Comparison of ENCODE assay signal across 1 cellular context in genomic region chr7:107564553-107565298, GRCh38.
TF ChIP-seq lines count a peak whose summit lies in the region.

No MANE protein-coding gene starts in this region.

TF ChIP-seq in K562, 482 proteins besides CTCF, POLR2A, EP300 and RAD21 (continues in another document):
- TF ChIP-seq DDX20 (tag; IDR thresholded peaks at IDR 0.05; ENCODE audit: low read depth) (no peak), NR2C2 (CRISPR knock-in tag; IDR thresholded peaks at IDR 0.05) (no peak), NR2C2 (tag; IDR thresholded peaks at IDR 0.05) (peak; percentile 92), NFE2L1 (tag; IDR thresholded peaks at IDR 0.05; ENCODE audit: borderline replicate concordance, low read depth) (no peak), CHD1 (IDR thresholded peaks at IDR 0.05; ENCODE audit: low read length) (no peak), NR2C1 (IDR thresholded peaks at IDR 0.05) (peak; percentile 95), NR2C1 (tag; IDR thresholded peaks at IDR 0.05) (peak; percentile 96; the same call in 1 of the 2 replicates), USF1 (CRISPR knock-in tag; IDR thresholded peaks at IDR 0.05) (peak; percentile 73; the same call in 1 of the 2 replicates), TRIM28 (IDR thresholded peaks at IDR 0.05) (no peak), TAF7 (tag; IDR thresholded peaks at IDR 0.05) (no peak), ZZZ3 (IDR thresholded peaks at IDR 0.05) (0 out of 2 replicates have a peak, but pooled peaks have one; percentile 21), ADNP (tag; IDR thresholded peaks at IDR 0.05) (no peak), TOE1 (IDR thresholded peaks at IDR 0.05; ENCODE audit: borderline replicate concordance) (peak; percentile 82; the same call in 1 of the 2 replicates), TOE1 (CRISPR knock-in tag; IDR thresholded peaks at IDR 0.05; ENCODE audit: borderline replicate concordance, low read depth) (no peak), SLC30A9 (CRISPR knock-in tag; IDR thresholded peaks at IDR 0.05) (0 out of 2 replicates have a peak, but pooled peaks have one; percentile 45), NFYB (IDR thresholded peaks at IDR 0.05; ENCODE audit: extremely low read depth, insufficient read length) (no peak), ZNF764 (CRISPR knock-in tag; IDR thresholded peaks at IDR 0.05; ENCODE audit: low read depth) (no peak), KDM1A (IDR thresholded peaks at IDR 0.05) (peak in 1 of 2 experiments; percentile 24; a peak in 2 of 4 replicates), L3MBTL2 (IDR thresholded peaks at IDR 0.05) (peak; percentile 7; the same call in 1 of the 2 replicates), TFE3 (CRISPR knock-in tag; IDR thresholded peaks at IDR 0.05) (peak; percentile 88), CBFA2T2 (conservative IDR thresholded peaks at IDR 0.05) (0 out of 2 replicates have a peak, but pooled peaks have one; percentile 3), HNRNPK (IDR thresholded peaks at IDR 0.05; ENCODE audit: low read depth, low read length, poor library complexity, severe bottlenecking) (no peak), ZNF644 (tag; IDR thresholded peaks at IDR 0.05; ENCODE audit: low read depth) (no peak), ZKSCAN1 (IDR thresholded peaks at IDR 0.05; ENCODE audit: low read depth, low read length) (no peak), ZBTB7A (IDR thresholded peaks at IDR 0.05; ENCODE audit: borderline replicate concordance, control insufficient read depth, low read depth, low read length) (no peak), POLR3G (IDR thresholded peaks at IDR 0.05; ENCODE audit: extremely low read depth, insufficient read length, insufficient replicate concordance) (no peak), ZNF212 (CRISPR knock-in tag; IDR thresholded peaks at IDR 0.05) (no peak), KDM5B (IDR thresholded peaks at IDR 0.05; ENCODE audit: insufficient replicate concordance, low read depth, low read length) (no peak), ZNF561 (CRISPR knock-in tag; conservative IDR thresholded peaks at IDR 0.05) (no peak), GTF2E2 (tag; IDR thresholded peaks at IDR 0.05) (0 out of 2 replicates have a peak, but pooled peaks have one; percentile 11), NEUROD1 (IDR thresholded peaks at IDR 0.05; ENCODE audit: borderline replicate concordance, low read depth, low read length, partially characterized antibody) (no peak), ZEB2 (IDR thresholded peaks at IDR 0.05) (no peak), KLF6 (CRISPR knock-in tag; IDR thresholded peaks at IDR 0.05; ENCODE audit: borderline replicate concordance) (no peak), SMAD1 (IDR thresholded peaks at IDR 0.05; ENCODE audit: low read depth, low read length, partially characterized antibody) (no peak), FOXJ2 (tag; IDR thresholded peaks at IDR 0.05) (no peak), ZNF507 (tag; conservative IDR thresholded peaks at IDR 0.05) (no peak), SP1 (CRISPR knock-in tag; IDR thresholded peaks at IDR 0.05) (no peak), KAT7 (CRISPR knock-in tag; IDR thresholded peaks at IDR 0.05; ENCODE audit: borderline replicate concordance) (no peak; the same call in 1 of the 2 replicates), POLR2AphosphoS2 (IDR thresholded peaks at IDR 0.05; ENCODE audit: low read length) (no peak), POLR3A (IDR thresholded peaks at IDR 0.05; ENCODE audit: borderline replicate concordance, extremely low read depth, insufficient read depth, insufficient read length) (no peak), JUNB (CRISPR knock-in tag; conservative IDR thresholded peaks at IDR 0.05) (no peak), DACH1 (IDR thresholded peaks at IDR 0.05; ENCODE audit: partially characterized antibody) (no peak), DIDO1 (tag; IDR thresholded peaks at IDR 0.05; ENCODE audit: low read depth) (peak; percentile 42; the same call in 1 of the 2 replicates)
- TF ChIP-seq, protein P1, sequence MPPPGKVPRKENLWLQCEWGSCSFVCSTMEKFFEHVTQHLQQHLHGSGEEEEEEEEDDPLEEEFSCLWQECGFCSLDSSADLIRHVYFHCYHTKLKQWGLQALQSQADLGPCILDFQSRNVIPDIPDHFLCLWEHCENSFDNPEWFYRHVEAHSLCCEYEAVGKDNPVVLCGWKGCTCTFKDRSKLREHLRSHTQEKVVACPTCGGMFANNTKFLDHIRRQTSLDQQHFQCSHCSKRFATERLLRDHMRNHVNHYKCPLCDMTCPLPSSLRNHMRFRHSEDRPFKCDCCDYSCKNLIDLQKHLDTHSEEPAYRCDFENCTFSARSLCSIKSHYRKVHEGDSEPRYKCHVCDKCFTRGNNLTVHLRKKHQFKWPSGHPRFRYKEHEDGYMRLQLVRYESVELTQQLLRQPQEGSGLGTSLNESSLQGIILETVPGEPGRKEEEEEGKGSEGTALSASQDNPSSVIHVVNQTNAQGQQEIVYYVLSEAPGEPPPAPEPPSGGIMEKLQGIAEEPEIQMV (tag; conservative IDR thresholded peaks at IDR 0.05; ENCODE audit: low read depth): no peak
- TF ChIP-seq, protein P2, sequence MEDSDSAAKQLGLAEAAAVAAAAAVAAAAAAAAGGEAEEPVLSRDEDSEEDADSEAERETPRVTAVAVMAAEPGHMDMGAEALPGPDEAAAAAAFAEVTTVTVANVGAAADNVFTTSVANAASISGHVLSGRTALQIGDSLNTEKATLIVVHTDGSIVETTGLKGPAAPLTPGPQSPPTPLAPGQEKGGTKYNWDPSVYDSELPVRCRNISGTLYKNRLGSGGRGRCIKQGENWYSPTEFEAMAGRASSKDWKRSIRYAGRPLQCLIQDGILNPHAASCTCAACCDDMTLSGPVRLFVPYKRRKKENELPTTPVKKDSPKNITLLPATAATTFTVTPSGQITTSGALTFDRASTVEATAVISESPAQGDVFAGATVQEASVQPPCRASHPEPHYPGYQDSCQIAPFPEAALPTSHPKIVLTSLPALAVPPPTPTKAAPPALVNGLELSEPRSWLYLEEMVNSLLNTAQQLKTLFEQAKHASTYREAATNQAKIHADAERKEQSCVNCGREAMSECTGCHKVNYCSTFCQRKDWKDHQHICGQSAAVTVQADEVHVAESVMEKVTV (CRISPR knock-in tag; IDR thresholded peaks at IDR 0.05): no peak
- TF ChIP-seq, protein P3, sequence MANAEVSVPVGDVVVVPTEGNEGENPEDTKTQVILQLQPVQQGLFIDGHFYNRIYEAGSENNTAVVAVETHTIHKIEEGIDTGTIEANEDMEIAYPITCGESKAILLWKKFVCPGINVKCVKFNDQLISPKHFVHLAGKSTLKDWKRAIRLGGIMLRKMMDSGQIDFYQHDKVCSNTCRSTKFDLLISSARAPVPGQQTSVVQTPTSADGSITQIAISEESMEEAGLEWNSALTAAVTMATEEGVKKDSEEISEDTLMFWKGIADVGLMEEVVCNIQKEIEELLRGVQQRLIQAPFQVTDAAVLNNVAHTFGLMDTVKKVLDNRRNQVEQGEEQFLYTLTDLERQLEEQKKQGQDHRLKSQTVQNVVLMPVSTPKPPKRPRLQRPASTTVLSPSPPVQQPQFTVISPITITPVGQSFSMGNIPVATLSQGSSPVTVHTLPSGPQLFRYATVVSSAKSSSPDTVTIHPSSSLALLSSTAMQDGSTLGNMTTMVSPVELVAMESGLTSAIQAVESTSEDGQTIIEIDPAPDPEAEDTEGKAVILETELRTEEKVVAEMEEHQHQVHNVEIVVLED (CRISPR knock-in tag; IDR thresholded peaks at IDR 0.05): 0 out of 2 replicates have a peak, but pooled peaks have one; percentile 9
- TF ChIP-seq, protein P4, sequence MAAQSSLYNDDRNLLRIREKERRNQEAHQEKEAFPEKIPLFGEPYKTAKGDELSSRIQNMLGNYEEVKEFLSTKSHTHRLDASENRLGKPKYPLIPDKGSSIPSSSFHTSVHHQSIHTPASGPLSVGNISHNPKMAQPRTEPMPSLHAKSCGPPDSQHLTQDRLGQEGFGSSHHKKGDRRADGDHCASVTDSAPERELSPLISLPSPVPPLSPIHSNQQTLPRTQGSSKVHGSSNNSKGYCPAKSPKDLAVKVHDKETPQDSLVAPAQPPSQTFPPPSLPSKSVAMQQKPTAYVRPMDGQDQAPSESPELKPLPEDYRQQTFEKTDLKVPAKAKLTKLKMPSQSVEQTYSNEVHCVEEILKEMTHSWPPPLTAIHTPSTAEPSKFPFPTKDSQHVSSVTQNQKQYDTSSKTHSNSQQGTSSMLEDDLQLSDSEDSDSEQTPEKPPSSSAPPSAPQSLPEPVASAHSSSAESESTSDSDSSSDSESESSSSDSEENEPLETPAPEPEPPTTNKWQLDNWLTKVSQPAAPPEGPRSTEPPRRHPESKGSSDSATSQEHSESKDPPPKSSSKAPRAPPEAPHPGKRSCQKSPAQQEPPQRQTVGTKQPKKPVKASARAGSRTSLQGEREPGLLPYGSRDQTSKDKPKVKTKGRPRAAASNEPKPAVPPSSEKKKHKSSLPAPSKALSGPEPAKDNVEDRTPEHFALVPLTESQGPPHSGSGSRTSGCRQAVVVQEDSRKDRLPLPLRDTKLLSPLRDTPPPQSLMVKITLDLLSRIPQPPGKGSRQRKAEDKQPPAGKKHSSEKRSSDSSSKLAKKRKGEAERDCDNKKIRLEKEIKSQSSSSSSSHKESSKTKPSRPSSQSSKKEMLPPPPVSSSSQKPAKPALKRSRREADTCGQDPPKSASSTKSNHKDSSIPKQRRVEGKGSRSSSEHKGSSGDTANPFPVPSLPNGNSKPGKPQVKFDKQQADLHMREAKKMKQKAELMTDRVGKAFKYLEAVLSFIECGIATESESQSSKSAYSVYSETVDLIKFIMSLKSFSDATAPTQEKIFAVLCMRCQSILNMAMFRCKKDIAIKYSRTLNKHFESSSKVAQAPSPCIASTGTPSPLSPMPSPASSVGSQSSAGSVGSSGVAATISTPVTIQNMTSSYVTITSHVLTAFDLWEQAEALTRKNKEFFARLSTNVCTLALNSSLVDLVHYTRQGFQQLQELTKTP (IDR thresholded peaks at IDR 0.05; ENCODE audit: low read depth in 1 of 2, partially characterized antibody in 2 of 2): no peak
- TF ChIP-seq, protein P5, sequence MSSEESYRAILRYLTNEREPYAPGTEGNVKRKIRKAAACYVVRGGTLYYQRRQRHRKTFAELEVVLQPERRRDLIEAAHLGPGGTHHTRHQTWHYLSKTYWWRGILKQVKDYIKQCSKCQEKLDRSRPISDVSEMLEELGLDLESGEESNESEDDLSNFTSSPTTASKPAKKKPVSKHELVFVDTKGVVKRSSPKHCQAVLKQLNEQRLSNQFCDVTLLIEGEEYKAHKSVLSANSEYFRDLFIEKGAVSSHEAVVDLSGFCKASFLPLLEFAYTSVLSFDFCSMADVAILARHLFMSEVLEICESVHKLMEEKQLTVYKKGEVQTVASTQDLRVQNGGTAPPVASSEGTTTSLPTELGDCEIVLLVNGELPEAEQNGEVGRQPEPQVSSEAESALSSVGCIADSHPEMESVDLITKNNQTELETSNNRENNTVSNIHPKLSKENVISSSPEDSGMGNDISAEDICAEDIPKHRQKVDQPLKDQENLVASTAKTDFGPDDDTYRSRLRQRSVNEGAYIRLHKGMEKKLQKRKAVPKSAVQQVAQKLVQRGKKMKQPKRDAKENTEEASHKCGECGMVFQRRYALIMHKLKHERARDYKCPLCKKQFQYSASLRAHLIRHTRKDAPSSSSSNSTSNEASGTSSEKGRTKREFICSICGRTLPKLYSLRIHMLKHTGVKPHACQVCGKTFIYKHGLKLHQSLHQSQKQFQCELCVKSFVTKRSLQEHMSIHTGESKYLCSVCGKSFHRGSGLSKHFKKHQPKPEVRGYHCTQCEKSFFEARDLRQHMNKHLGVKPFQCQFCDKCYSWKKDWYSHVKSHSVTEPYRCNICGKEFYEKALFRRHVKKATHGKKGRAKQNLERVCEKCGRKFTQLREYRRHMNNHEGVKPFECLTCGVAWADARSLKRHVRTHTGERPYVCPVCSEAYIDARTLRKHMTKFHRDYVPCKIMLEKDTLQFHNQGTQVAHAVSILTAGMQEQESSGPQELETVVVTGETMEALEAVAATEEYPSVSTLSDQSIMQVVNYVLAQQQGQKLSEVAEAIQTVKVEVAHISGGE (CRISPR knock-in tag; IDR thresholded peaks at IDR 0.05): 0 out of 6 replicates have a peak, but pooled peaks of 1 of the 3 experiments have one; percentile 10
- TF ChIP-seq, protein P6, sequence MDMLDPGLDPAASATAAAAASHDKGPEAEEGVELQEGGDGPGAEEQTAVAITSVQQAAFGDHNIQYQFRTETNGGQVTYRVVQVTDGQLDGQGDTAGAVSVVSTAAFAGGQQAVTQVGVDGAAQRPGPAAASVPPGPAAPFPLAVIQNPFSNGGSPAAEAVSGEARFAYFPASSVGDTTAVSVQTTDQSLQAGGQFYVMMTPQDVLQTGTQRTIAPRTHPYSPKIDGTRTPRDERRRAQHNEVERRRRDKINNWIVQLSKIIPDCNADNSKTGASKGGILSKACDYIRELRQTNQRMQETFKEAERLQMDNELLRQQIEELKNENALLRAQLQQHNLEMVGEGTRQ (CRISPR knock-in tag; IDR thresholded peaks at IDR 0.05): peak; percentile 82
- TF ChIP-seq, protein P7, sequence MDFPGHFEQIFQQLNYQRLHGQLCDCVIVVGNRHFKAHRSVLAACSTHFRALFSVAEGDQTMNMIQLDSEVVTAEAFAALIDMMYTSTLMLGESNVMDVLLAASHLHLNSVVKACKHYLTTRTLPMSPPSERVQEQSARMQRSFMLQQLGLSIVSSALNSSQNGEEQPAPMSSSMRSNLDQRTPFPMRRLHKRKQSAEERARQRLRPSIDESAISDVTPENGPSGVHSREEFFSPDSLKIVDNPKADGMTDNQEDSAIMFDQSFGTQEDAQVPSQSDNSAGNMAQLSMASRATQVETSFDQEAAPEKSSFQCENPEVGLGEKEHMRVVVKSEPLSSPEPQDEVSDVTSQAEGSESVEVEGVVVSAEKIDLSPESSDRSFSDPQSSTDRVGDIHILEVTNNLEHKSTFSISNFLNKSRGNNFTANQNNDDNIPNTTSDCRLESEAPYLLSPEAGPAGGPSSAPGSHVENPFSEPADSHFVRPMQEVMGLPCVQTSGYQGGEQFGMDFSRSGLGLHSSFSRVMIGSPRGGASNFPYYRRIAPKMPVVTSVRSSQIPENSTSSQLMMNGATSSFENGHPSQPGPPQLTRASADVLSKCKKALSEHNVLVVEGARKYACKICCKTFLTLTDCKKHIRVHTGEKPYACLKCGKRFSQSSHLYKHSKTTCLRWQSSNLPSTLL (IDR thresholded peaks at IDR 0.05): no peak
- TF ChIP-seq, protein P8, sequence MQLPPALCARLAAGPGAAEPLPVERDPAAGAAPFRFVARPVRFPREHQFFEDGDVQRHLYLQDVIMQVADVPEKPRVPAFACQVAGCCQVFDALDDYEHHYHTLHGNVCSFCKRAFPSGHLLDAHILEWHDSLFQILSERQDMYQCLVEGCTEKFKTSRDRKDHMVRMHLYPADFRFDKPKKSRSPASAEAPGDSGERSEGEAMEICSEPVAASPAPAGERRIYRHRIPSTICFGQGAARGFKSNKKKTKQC (CRISPR knock-in tag; IDR thresholded peaks at IDR 0.05): no peak
